In the genomic region with DNA sequence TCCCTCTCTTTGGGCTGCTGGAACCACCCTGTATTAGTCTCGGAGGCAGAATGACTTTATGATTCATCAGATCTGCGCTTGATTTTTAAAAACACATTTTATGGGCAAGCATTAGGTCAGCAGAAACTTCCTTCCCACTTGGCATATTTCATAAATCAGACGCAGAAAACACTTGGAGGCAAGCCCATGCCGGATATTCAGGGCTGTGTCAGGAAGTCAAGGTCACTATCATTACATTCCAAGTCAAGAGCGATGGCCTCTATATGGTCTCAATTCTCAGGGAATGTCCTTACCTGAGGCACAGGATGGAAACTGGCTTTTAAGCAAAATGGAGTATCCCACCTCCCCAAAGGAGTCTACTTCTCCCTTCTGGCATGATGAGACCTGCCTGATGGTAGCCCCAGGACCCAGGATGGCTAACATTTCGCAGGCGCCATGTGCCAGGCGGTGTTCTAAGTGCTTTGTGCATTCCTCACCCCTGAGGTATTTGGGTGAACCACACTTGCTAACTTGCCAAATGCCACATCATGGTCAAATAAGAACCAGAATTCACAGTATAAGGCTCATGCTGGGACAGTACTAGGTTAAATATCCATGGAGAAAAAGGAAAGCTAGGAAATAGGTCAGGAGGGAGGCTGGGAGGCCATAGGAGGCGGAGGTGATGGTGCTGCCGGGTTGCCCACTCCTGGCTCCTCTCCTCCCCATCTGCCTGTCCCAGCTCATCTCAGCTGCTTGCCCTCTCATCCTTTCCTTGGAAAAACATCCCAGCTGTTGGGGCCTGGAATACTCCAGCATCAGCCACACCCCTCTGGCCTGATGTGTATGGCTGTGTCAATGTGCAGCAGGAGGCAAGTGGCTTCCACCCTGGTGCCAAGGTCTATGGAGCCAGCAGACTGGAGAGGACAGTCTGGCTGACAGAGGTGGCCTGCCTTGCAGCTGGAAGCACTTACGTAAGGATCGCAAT, we compare ENCODE assay signal across 10 cellular contexts. TPM values are rescaled to one million over a fixed set of nuclear protein-coding genes. Genes with fewer than 3 reads are reported as not detected.
A peak's percentile ranks its signal among the peaks of the same experiment; 100 is the strongest.
DNase-seq lines count a peak whose midpoint lies in the region; ATAC-seq, FAIRE-seq and TF ChIP-seq lines count a peak whose summit lies in the region.
"Had no signal": no experiment of that assay in that cellular context is flagged by ENCODE, and none has a peak within 500 bp of the region (broad histone marks: within the 10 kb centered on the region; RNA-seq: fewer than 3 reads in every experiment).

No MANE protein-coding gene starts in this region.

- no peak for FAIRE-seq in kidney (lab: Jason Lieb, UNC)

- no peaks in the 10 kb centered on the region for H4K20me1 ChIP-seq in osteoblast (ENCODE audit: insufficient read depth, low read length)

- peaks cover 31% of the 10 kb centered on the region for H3K4me1 ChIP-seq in osteoblast (ENCODE audit: insufficient read depth, low read length)
- peaks cover 7 to 14% of the 10 kb centered on the region in 2 donors for H3K4me1 ChIP-seq in kidney (ENCODE audit: control insufficient read depth in 1 of 2, insufficient read depth in 1 of 2, low read depth in 1 of 2, low read length in 2 of 2)

- no peaks in the 10 kb centered on the region for H3K9me3 ChIP-seq in osteoblast (ENCODE audit: low read depth, low read length)
- H3K9me3 ChIP-seq in kidney (ENCODE audit: control insufficient read depth in 1 of 2, low read length in 2 of 2) = peaks cover 0 to 3% of the 10 kb centered on the region in 2 donors

- no peaks in the 10 kb centered on the region for H3K36me3 ChIP-seq in osteoblast (ENCODE audit: insufficient read depth, low read length)
- no peaks in the 10 kb centered on the region for H3K36me3 ChIP-seq in kidney (ENCODE audit: control insufficient read depth in 1 of 2, insufficient read depth in 2 of 2, low read length in 2 of 2)

- peak overlapping the region; percentile 67 for H3K4me2 ChIP-seq in osteoblast (ENCODE audit: insufficient read depth, low read length)

- intact Hi-C loops in kidney (cut with DNase I) = no loop called here

- no peaks in the 10 kb centered on the region for H3K79me2 ChIP-seq in osteoblast (ENCODE audit: insufficient read depth, low read length)

- H3K27ac ChIP-seq in epithelial cell of prostate (peak overlapping the region; percentile 91), osteoblast (ENCODE audit: low read depth, low read length) (peak overlapping the region; percentile 97), kidney (ENCODE audit: low read depth in 2 of 2, low read length in 2 of 2) (no peak overlapping the region)

- no peaks in the 10 kb centered on the region for H3K27me3 ChIP-seq in osteoblast (ENCODE audit: insufficient read depth, low read length)

- ATAC-seq in GM19324 (IDR thresholded peaks at IDR 0.05; ENCODE audit: low FRiP score, unreplicated experiment) (no peak), GM21447 (IDR thresholded peaks at IDR 0.05; ENCODE audit: unreplicated experiment) (no peak)
- ATAC-seq: activated CD8-positive, alpha-beta memory T cell treated with anti-CD3 and anti-CD28 coated beads, Interleukin-2, amount 10 ng/mL, durations not matched to agents 7 days and 5 days had no signal

- H3K4me3 ChIP-seq in osteoblast (ENCODE audit: insufficient read depth, low read length) (peak overlapping the region; percentile 29), kidney (ENCODE audit: low read length in 2 of 2) (no peak overlapping the region)

- DNase-seq in Daoy (ENCODE audit: low read depth) = peak; percentile 100
- peak; percentile 25 for DNase-seq in NOMO-1 treated with dmso at 0.1 percent for 144 hours (lab: John Stamatoyannopoulos, UW; ENCODE audit: unreplicated experiment)
- peak; percentile 90 for DNase-seq in epithelial cell of prostate (ENCODE audit: low read depth, low spot score)
- peak; percentile 70 for DNase-seq in osteoblast (ENCODE audit: insufficient read length, low spot score, missing footprints)
- no peak for DNase-seq in kidney
- DNase-seq in pons (ENCODE audit: low spot score) = no peak
- DNase-seq: activated CD8-positive, alpha-beta memory T cell treated with anti-CD3 and anti-CD28 coated beads, Interleukin-2, amount 10 ng/mL, durations not matched to agents 7 days and 5 days; NCI-H2081 had no signal

- TF ChIP-seq CTCF in osteoblast (IDR thresholded peaks at IDR 0.05; ENCODE audit: extremely low read depth, low read depth, low read length) = no peak
- TF ChIP-seq CTCF in kidney (IDR thresholded peaks at IDR 0.05; ENCODE audit: borderline replicate concordance, extremely low read depth, insufficient read depth) = no peak

- H2AFZ ChIP-seq in osteoblast (ENCODE audit: low read length) = peak overlapping the region; percentile 19

- H3K9ac ChIP-seq in kidney (ENCODE audit: low read length in 2 of 2) = no peak overlapping the region

RNA-seq across cellular contexts. Expression of gene BCL2L10, which starts 18.8 kb away (rescaled TPM):
- total RNA-seq in Daoy (2014; rRNA removed; shearing (Covaris generic)) = not detected in 2 replicates
- total RNA-seq in osteoblast = not detected in 2 replicates
- total RNA-seq in kidney = 1.4 TPM
- 3.3 TPM for polyA plus RNA-seq in kidney (ENCODE audit: insufficient read depth, low read depth, low replicate concordance)
- total RNA-seq: activated CD8-positive, alpha-beta memory T cell treated with anti-CD3 and anti-CD28 coated beads, Interleukin-2, amount 10 ng/mL, durations not matched to agents 7 days and 5 days had no signal

Comparison
In these comparisons a context has a peak if more than half of its experiments do, and no peak if none do; other contexts are left out.
1. DNase-seq: peak in Daoy (single experiment), NOMO-1 treated with dmso at 0.1 percent for 144 hours (single experiment), epithelial cell of prostate (single experiment) and osteoblast (single experiment); none in kidney (single experiment) and pons (single experiment).
2. H3K27ac ChIP-seq: peak in epithelial cell of prostate (single experiment) and osteoblast (single experiment); none in kidney (0 of 2).